10 cellular contexts compared by ENCODE assay signal in genomic region chr21:42474043-42474831, GRCh38. TPM values are rescaled to one million over a fixed set of nuclear protein-coding genes. Genes with fewer than 3 reads are reported as not detected.
A peak's percentile ranks its signal among the peaks of the same experiment; 100 is the strongest.
DNase-seq lines count a peak whose midpoint lies in the region; ATAC-seq and TF ChIP-seq lines count a peak whose summit lies in the region.
"Had no signal": no experiment of that assay in that cellular context is flagged by ENCODE, and none has a peak within 500 bp of the region (broad histone marks: within the 10 kb centered on the region; RNA-seq: fewer than 3 reads in every experiment).

No MANE protein-coding gene starts in this region.

- peak overlapping the region; percentile 49 for H3K27ac Mint-ChIP-seq in activated T-helper 17 cell treated with anti-CD3 and anti-CD28 coated beads, Interleukin-2, amount 50 U/mL, for 72 hours

- peak overlapping the region; percentile 9 for H3K4me3 Mint-ChIP-seq in activated T-helper 17 cell treated with anti-CD3 and anti-CD28 coated beads, Interleukin-2, amount 50 U/mL, for 72 hours

- no peaks in the 10 kb centered on the region for H3K36me3 ChIP-seq in mucosa of stomach (ENCODE audit: control insufficient read depth, insufficient read depth, low read length)
- no peaks in the 10 kb centered on the region for H3K36me3 ChIP-seq in uterus
- H3K36me3 ChIP-seq: heart left ventricle had no signal

- intact Hi-C loops in uterus (cut with DNase I; ENCODE audit: low total_unique reads) = no loop called here

- H3K9me3 ChIP-seq in mucosa of stomach (ENCODE audit: control insufficient read depth, low read length) (no peaks in the 10 kb centered on the region), uterus (no peaks in the 10 kb centered on the region)
- H3K9me3 ChIP-seq: heart left ventricle had no signal

- peaks cover 24% of the 10 kb centered on the region for H3K4me1 ChIP-seq in mucosa of stomach (ENCODE audit: control insufficient read depth, insufficient read depth, low read length)
- H3K4me1 ChIP-seq in uterus = no peaks in the 10 kb centered on the region
- H3K4me1 ChIP-seq: heart left ventricle had no signal

- DNase-seq in NCI-H2107 treated with DMSO at 0.1 percent for 48 hours (lab: John Stamatoyannopoulos, UW; ENCODE audit: unreplicated experiment) (peak; percentile 36), NCI-H2107 (lab: John Stamatoyannopoulos, UW) (no peak), uterus (no peak), hippocampal formation (lab: John Stamatoyannopoulos, UW) (no peak)
- no peak for DNase-seq in activated naive CD4-positive, alpha-beta T cell (lab: John Stamatoyannopoulos, UW)
- DNase-seq: heart left ventricle had no signal

- peaks cover 4% of the 10 kb centered on the region for H3K27me3 Mint-ChIP-seq in activated T-helper 17 cell treated with anti-CD3 and anti-CD28 coated beads, Interleukin-2, amount 50 U/mL, for 72 hours

- H3K36me3 Mint-ChIP-seq in activated T-helper 17 cell treated with anti-CD3 and anti-CD28 coated beads, Interleukin-2, amount 50 U/mL, for 72 hours (ENCODE audit: low read depth) = no peaks in the 10 kb centered on the region

- H3K27ac ChIP-seq in uterus = no peak overlapping the region
- H3K27ac ChIP-seq: heart left ventricle, SK-N-MC had no signal

- no peak for TF ChIP-seq CTCF in uterus (IDR thresholded peaks at IDR 0.05)

- H3K4me3 ChIP-seq in mucosa of stomach (ENCODE audit: low read length) = no peak overlapping the region
- H3K4me3 ChIP-seq in uterus = no peak overlapping the region
- H3K4me3 ChIP-seq: heart left ventricle, SK-N-MC had no signal

- TF ChIP-seq POLR2A in uterus (IDR thresholded peaks at IDR 0.05) = no peak

- peak; percentile 42 for ATAC-seq in HG03039 (IDR thresholded peaks at IDR 0.05; ENCODE audit: unreplicated experiment)
- ATAC-seq in activated T-helper 17 cell treated with anti-CD3 and anti-CD28 coated beads, Interleukin-2, amount 50 U/mL, for 72 hours (replicated peaks) = peak; percentile 74

- peaks cover 9% of the 10 kb centered on the region for H3K4me1 Mint-ChIP-seq in activated T-helper 17 cell treated with anti-CD3 and anti-CD28 coated beads, Interleukin-2, amount 50 U/mL, for 72 hours

- no peaks in the 10 kb centered on the region for H3K9me3 Mint-ChIP-seq in activated T-helper 17 cell treated with anti-CD3 and anti-CD28 coated beads, Interleukin-2, amount 50 U/mL, for 72 hours

- H3K9ac ChIP-seq in mucosa of stomach (ENCODE audit: low read length) = peak overlapping the region; percentile 42

- H3K27me3 ChIP-seq in mucosa of stomach (ENCODE audit: control insufficient read depth, insufficient read depth, low read length) = no peaks in the 10 kb centered on the region
- H3K27me3 ChIP-seq in uterus = no peaks in the 10 kb centered on the region

RNA-seq across cellular contexts. Expression of gene RSPH1, which starts 21.8 kb away (rescaled TPM):
- under 1 TPM in 1 of 2 donors, not detected in 1; 0.82 TPM for total RNA-seq in activated T-helper 17 cell treated with anti-CD3 and anti-CD28 coated beads, Interleukin-2, amount 50 U/mL, for 72 hours
- total RNA-seq in uterus = 1 to 10 TPM in 2 of 4 donors, not detected in 2; 1.7 to 3.4 TPM

RNA-seq across cellular contexts. Expression of gene SLC37A1, which starts 39.4 kb away (rescaled TPM):
- 10 to 100 TPM in 1 of 2 donors, 1 to 10 TPM in 1; 3.8 to 17.7 TPM for total RNA-seq in activated T-helper 17 cell treated with anti-CD3 and anti-CD28 coated beads, Interleukin-2, amount 50 U/mL, for 72 hours
- total RNA-seq in uterus = 1 to 10 TPM; 2.3 to 8.8 (median 6.3) TPM
